ENCODE assay signal across 8 cellular contexts in genomic region chr7:27466703-27467102, GRCh38.
"Had no signal": no experiment of that assay in that cellular context is flagged by ENCODE, and none has a peak within 500 bp of the region (broad histone marks: within the 10 kb centered on the region; RNA-seq: fewer than 3 reads in every experiment).

No MANE protein-coding gene starts in this region.

- H3K36me3 ChIP-seq: HAP-1 had no signal

- DNase-seq: GOT3, H7, HFFc6, IMR-90 had no signal

- H3K4me3 ChIP-seq: HAP-1, K562 had no signal

- H3K9me3 ChIP-seq: HAP-1 had no signal

- FAIRE-seq: K562 had no signal

- H3K27ac ChIP-seq: HL-60 had no signal

- H3K4me1 ChIP-seq: HAP-1 had no signal

- ATAC-seq: HCT116, K562 had no signal
